Comparison of ENCODE assay signal across 10 cellular contexts in the genomic region with DNA sequence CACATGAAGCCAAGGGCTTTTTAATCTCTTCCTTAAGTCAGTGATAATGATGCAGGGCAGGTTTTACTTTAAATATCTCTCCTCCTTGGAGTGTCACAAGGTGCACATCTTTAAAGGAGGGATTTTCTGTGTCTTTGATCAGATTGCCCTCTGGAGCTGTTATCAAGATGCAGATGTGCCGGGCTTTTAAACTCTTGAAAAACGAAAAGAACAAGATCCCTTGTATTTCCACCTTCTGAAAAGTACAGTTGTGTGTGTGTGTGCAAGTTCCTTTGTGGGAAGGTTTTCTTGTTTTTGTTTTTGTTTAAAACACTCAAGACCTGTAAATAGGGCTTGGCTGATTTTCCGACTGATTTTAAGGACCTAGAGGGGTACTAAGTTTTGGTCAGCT. TPM values are rescaled to one million over a fixed set of nuclear protein-coding genes. Genes with fewer than 3 reads are reported as not detected.
DNase-seq lines count a peak whose midpoint lies in the region; ATAC-seq and TF ChIP-seq lines count a peak whose summit lies in the region.
"Had no signal": no experiment of that assay in that cellular context is flagged by ENCODE, and none has a peak within 500 bp of the region (broad histone marks: within the 10 kb centered on the region; RNA-seq: fewer than 3 reads in every experiment).

No MANE protein-coding gene starts in this region.

- H3K4me3 ChIP-seq in left ventricle myocardium inferior (peak overlapping the region; percentile 90), dorsolateral prefrontal cortex (peak overlapping the region; percentile 62 to 96 (median 80)), aorta (ENCODE audit: low read length in 2 of 2) (peak overlapping the region; percentile 35 to 84)

- H3K36me3 ChIP-seq in left ventricle myocardium inferior: no peaks in the 10 kb centered on the region
- no peaks in the 10 kb centered on the region for H3K36me3 ChIP-seq in aorta (ENCODE audit: control insufficient read depth in 1 of 2, insufficient read depth in 2 of 2, low read length in 1 of 2)

- H3K27me3 ChIP-seq in left ventricle myocardium inferior (ENCODE audit: low read depth) (peaks cover 24% of the 10 kb centered on the region), dorsolateral prefrontal cortex (peaks cover 0 to 10% (median 0%) of the 10 kb centered on the region in 45 donors), aorta (ENCODE audit: control insufficient read depth in 1 of 2, insufficient read depth in 2 of 2, low read length in 1 of 2) (no peaks in the 10 kb centered on the region)

- peaks cover 12 to 20% (median 18%) of the 10 kb centered on the region in 4 donors for H3K4me1 Mint-ChIP-seq in naive thymus-derived CD8-positive, alpha-beta T cell

- POLR2A ChIA-PET in naive thymus-derived CD8-positive, alpha-beta T cell (lab: Charles Lee): no interaction called here

- ATAC-seq in Right ventricle myocardium superior (ENCODE audit: poor library complexity): no peak
- no peak for ATAC-seq in naive thymus-derived CD8-positive, alpha-beta T cell
- ATAC-seq in aorta (ENCODE audit: low FRiP score): no peak

- intact Hi-C loops in left ventricle myocardium inferior (cut with micrococcal nuclease) (no loop called here), Right ventricle myocardium superior (cut with DNase I) (loop anchor here (10.0 kb wide), 1 partner anchor 235 kb away; no protein-coding TSS in a partner anchor), dorsolateral prefrontal cortex (cut with DNase I) (loop anchor here (2.0 to 10.0 kb wide), 3 partner anchors 163 to 257 kb away; a partner anchor contains a TSS), aorta (cut with DNase I) (no loop called here)

- 12 to 15% methylated on average over 3 of the region's 3 CpGs for WGBS in aorta, 2 donors

- TF ChIP-seq CTCF in left ventricle myocardium inferior (IDR thresholded peaks at IDR 0.05; ENCODE audit: borderline replicate concordance) (no peak), dorsolateral prefrontal cortex (IDR thresholded peaks at IDR 0.05 in 54 of 56, conservative IDR thresholded peaks at IDR 0.05 in 2 of 56; ENCODE audit: low read depth in 1 of 56, partially characterized antibody in 56 of 56) (no peak)

- no peak overlapping the region for H3K27ac Mint-ChIP-seq in naive thymus-derived CD8-positive, alpha-beta T cell

- peak overlapping the region; percentile 40 to 78 (median 72) for H3K4me3 Mint-ChIP-seq in naive thymus-derived CD8-positive, alpha-beta T cell

- H3K9me3 Mint-ChIP-seq in naive thymus-derived CD8-positive, alpha-beta T cell: peaks cover 3 to 20% (median 10%) of the 10 kb centered on the region in 9 donors

- H3K9me3 ChIP-seq in left ventricle myocardium inferior (replicated peaks) (peaks cover 7% of the 10 kb centered on the region), aorta (ENCODE audit: control insufficient read depth, low read length) (no peaks in the 10 kb centered on the region)

- H3K4me1 ChIP-seq in left ventricle myocardium inferior (peaks cover 52% of the 10 kb centered on the region), aorta (ENCODE audit: control insufficient read depth in 1 of 2, insufficient read depth in 2 of 2, low read length in 2 of 2) (peaks cover 2 to 3% of the 10 kb centered on the region in 2 donors)

- H3K27me3 Mint-ChIP-seq in naive thymus-derived CD8-positive, alpha-beta T cell: peaks cover 44 to 64% (median 58%) of the 10 kb centered on the region in 5 donors

- peaks cover 0 to 10% (median 6%) of the 10 kb centered on the region in 3 donors for H3K36me3 Mint-ChIP-seq in naive thymus-derived CD8-positive, alpha-beta T cell

- no peak for DNase-seq in left ventricle myocardium inferior
- no peak for DNase-seq in Right ventricle myocardium superior
- no peak for DNase-seq in dorsolateral prefrontal cortex
- no peak for DNase-seq in naive thymus-derived CD8-positive, alpha-beta T cell
- no peak for DNase-seq in aorta
- no peak for DNase-seq in GM19238 (ENCODE audit: insufficient read length, low spot score)
- no peak for DNase-seq in NCI-H82 (lab: John Stamatoyannopoulos, UW)
- no peak for DNase-seq in activated effector memory CD4-positive, alpha-beta T cell treated with anti-CD3 and anti-CD28 coated beads, Interleukin-2, amount 50 U/mL, for 16 hours
- DNase-seq: DND-41, NCI-H2227 treated with DMSO at 0.1 percent for 48 hours had no signal

- H3K27ac ChIP-seq in left ventricle myocardium inferior (replicated peaks) (peak overlapping the region; percentile 93), dorsolateral prefrontal cortex (peak overlapping the region in 51 of 59 donors; percentile 54 to 95 (median 90)), aorta (ENCODE audit: low read depth in 1 of 2, low read length in 2 of 2) (peak overlapping the region in 1 of 2 donors; percentile 23)

RNA-seq across cellular contexts. Expression of a gene that starts 1.6 kb away (rescaled TPM):
- total RNA-seq in left ventricle myocardium inferior: 14.9 TPM
- 13.7 TPM for total RNA-seq in Right ventricle myocardium superior
- total RNA-seq in dorsolateral prefrontal cortex: 10 to 100 TPM; 13.1 to 44.7 (median 30.9) TPM
- total RNA-seq in naive thymus-derived CD8-positive, alpha-beta T cell: not detected
- not detected for polyA plus RNA-seq in naive thymus-derived CD8-positive, alpha-beta T cell
- 10 to 100 TPM; 13.5 to 15.7 TPM for total RNA-seq in aorta
- 1 to 10 TPM; 3.9 to 5.5 TPM for polyA plus RNA-seq in aorta

Comparison
In these comparisons a context has a peak if more than half of its experiments do, and no peak if none do; other contexts are left out.
1. intact Hi-C loops: an anchor here in Right ventricle myocardium superior (10.0 kb wide) and dorsolateral prefrontal cortex (2.0 to 10.0 kb wide); none called in left ventricle myocardium inferior and aorta.
2. RNA of a gene that starts 1.6 kb away (total RNA-seq): 13.1 to 44.7 TPM in dorsolateral prefrontal cortex, 13.5 to 15.7 TPM in aorta, 14.9 TPM in left ventricle myocardium inferior (single experiment) and 13.7 TPM in Right ventricle myocardium superior (single experiment); not detected in naive thymus-derived CD8-positive, alpha-beta T cell; every median in the first group is over 10 times any median in the second.
3. Peak in every context shown above with its lines, with median percentiles within 50 percentile points of each other: H3K4me3 ChIP-seq.